In the genomic region with DNA sequence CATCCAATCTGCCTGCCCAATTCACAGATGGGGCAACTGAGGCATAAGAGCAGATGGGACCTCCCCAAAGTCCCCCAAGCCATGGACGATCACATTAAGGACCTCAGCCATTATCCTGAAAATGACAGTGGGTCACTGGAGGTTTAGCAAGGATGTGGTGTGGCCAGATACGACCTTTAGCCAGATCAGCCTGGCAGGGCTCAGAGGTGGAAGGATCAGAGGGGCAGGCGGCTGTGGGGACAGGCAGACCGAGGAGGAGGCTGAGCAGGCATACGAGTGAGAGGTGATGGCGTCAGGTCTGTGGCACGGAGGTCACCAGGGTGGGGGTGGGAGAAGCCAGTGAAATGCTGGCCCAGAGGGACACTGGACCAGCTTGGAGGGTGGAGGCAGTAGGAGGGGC, we compare ENCODE assay signal across 21 cellular contexts. TPM values are rescaled to one million over a fixed set of nuclear protein-coding genes. Genes with fewer than 3 reads are reported as not detected.
A peak's percentile ranks its signal among the peaks of the same experiment; 100 is the strongest.
DNase-seq lines count a peak whose midpoint lies in the region; ATAC-seq, FAIRE-seq and TF ChIP-seq lines count a peak whose summit lies in the region.
"Had no signal": no experiment of that assay in that cellular context is flagged by ENCODE, and none has a peak within 500 bp of the region (broad histone marks: within the 10 kb centered on the region; RNA-seq: fewer than 3 reads in every experiment).

No MANE protein-coding gene starts in this region.

- H3K79me2 ChIP-seq in HepG2 (ENCODE audit: insufficient read depth, low read length) (no peaks in the 10 kb centered on the region), mammary epithelial cell (ENCODE audit: insufficient read depth, low read length) (no peaks in the 10 kb centered on the region)

- no peaks in the 10 kb centered on the region for H3K9me3 ChIP-seq in HepG2 (ENCODE audit: low read length)
- no peaks in the 10 kb centered on the region for H3K9me3 ChIP-seq in mammary epithelial cell (replicated peaks; ENCODE audit: insufficient read depth, low read length)
- H3K9me3 ChIP-seq: adrenal gland, gastrocnemius medialis, spleen had no signal

- no peaks in the 10 kb centered on the region for H3K36me3 ChIP-seq in HepG2 (replicated peaks in 1 of 2; ENCODE audit: control insufficient read depth in 1 of 2, insufficient read depth in 2 of 2, low read length in 2 of 2)
- no peaks in the 10 kb centered on the region for H3K36me3 ChIP-seq in mammary epithelial cell (ENCODE audit: insufficient read depth, low read length)
- H3K36me3 ChIP-seq: adrenal gland, gastrocnemius medialis had no signal

- no peak overlapping the region for H3K4me3 ChIP-seq in HepG2 (replicated peaks in 1 of 3; ENCODE audit: insufficient read depth in 1 of 3, low read depth in 2 of 3, low read length in 3 of 3)
- H3K4me3 ChIP-seq in mammary epithelial cell (replicated peaks in 1 of 3; ENCODE audit: insufficient read depth in 1 of 3, low read depth in 2 of 3, low read length in 3 of 3): no peak overlapping the region
- H3K4me3 ChIP-seq: adrenal gland, gastrocnemius medialis, K562, PC-9, spleen had no signal

- H3K27ac Mint-ChIP-seq in activated naive CD4-positive, alpha-beta T cell treated with anti-CD3 and anti-CD28 coated beads, Interleukin-2, amount 10 ng/mL, durations not matched to agents 7 days and 5 days: peak overlapping the region; percentile 98
- peak overlapping the region; percentile 100 for H3K27ac Mint-ChIP-seq in activated CD8-positive, alpha-beta T cell treated with anti-CD3 and anti-CD28 coated beads, Interleukin-2, amount 10 ng/mL, durations not matched to agents 7 days and 5 days
- no peak overlapping the region for H3K27ac Mint-ChIP-seq in endothelial cell (ENCODE audit: unreplicated experiment)

- BruUV-seq in HepG2 (replicated peaks; lab: Mats Ljungman, UMichigan): no TSS peak
- BruUV-seq in mammary epithelial cell (replicated peaks; lab: Mats Ljungman, UMichigan): no TSS peak

- no peak overlapping the region for H3K4me3 Mint-ChIP-seq in activated naive CD4-positive, alpha-beta T cell treated with anti-CD3 and anti-CD28 coated beads, Interleukin-2, amount 10 ng/mL, durations not matched to agents 7 days and 5 days
- H3K4me3 Mint-ChIP-seq in activated CD8-positive, alpha-beta T cell treated with anti-CD3 and anti-CD28 coated beads, Interleukin-2, amount 10 ng/mL, durations not matched to agents 7 days and 5 days: no peak overlapping the region
- no peak overlapping the region for H3K4me3 Mint-ChIP-seq in endothelial cell (ENCODE audit: unreplicated experiment)

- TF ChIP-seq RAD21 in HepG2 (CRISPR knock-in tag; IDR thresholded peaks at IDR 0.05): no peak

- H3K9me3 Mint-ChIP-seq in activated naive CD4-positive, alpha-beta T cell treated with anti-CD3 and anti-CD28 coated beads, Interleukin-2, amount 10 ng/mL, durations not matched to agents 7 days and 5 days: no peaks in the 10 kb centered on the region
- H3K9me3 Mint-ChIP-seq in activated CD8-positive, alpha-beta T cell treated with anti-CD3 and anti-CD28 coated beads, Interleukin-2, amount 10 ng/mL, durations not matched to agents 7 days and 5 days (ENCODE audit: insufficient read depth): no peaks in the 10 kb centered on the region
- H3K9me3 Mint-ChIP-seq in endothelial cell (ENCODE audit: unreplicated experiment): no peaks in the 10 kb centered on the region

- no peak for DNase-seq in activated naive CD4-positive, alpha-beta T cell treated with anti-CD3 and anti-CD28 coated beads, Interleukin-2, amount 10 ng/mL, durations not matched to agents 7 days and 5 days
- no peak for DNase-seq in activated naive CD4-positive, alpha-beta T cell (lab: John Stamatoyannopoulos, UW)
- DNase-seq in activated CD8-positive, alpha-beta T cell treated with anti-CD3 and anti-CD28 coated beads, Interleukin-2, amount 10 ng/mL, durations not matched to agents 7 days and 5 days: no peak
- no peak for DNase-seq in HepG2 (ENCODE audit: low spot score)
- no peak for DNase-seq in mammary epithelial cell
- no peak for DNase-seq in mesenteric fat pad (ENCODE audit: low spot score)
- DNase-seq in endothelial cell (ENCODE audit: low spot score): no peak
- DNase-seq: adrenal gland; dermis blood vessel endothelial cell; DMS79 treated with DMSO at 0.1 percent for 48 hours; erythroblast; gastrocnemius medialis; NCI-H187; NCI-H226; occipital lobe; PC-9; retina; SIG-M5; spleen; stimulated activated CD4-positive, alpha-beta T cell treated with anti-CD3 and anti-CD28 coated beads, Interleukin-4, amount 100 ng/mL, for 4 hours had no signal

- TF ChIP-seq CTCF in HepG2 (CRISPR knock-in tag; IDR thresholded peaks at IDR 0.05) (no peak), mammary epithelial cell (conservative IDR thresholded peaks at IDR 0.05 in 1 of 2, IDR thresholded peaks at IDR 0.05 in 1 of 2; ENCODE audit: extremely low read depth in 1 of 2, insufficient read depth in 1 of 2, low read depth in 1 of 2, low read length in 2 of 2) (no peak), endothelial cell (IDR thresholded peaks at IDR 0.05; ENCODE audit: unreplicated experiment) (no peak)

- intact Hi-C loops in HepG2 (cut with micrococcal nuclease; ENCODE audit: unreplicated experiment): no loop called here
- intact Hi-C loops in mammary epithelial cell (cut with micrococcal nuclease): no loop called here

- peaks cover 75% of the 10 kb centered on the region for H3K4me1 Mint-ChIP-seq in activated naive CD4-positive, alpha-beta T cell treated with anti-CD3 and anti-CD28 coated beads, Interleukin-2, amount 10 ng/mL, durations not matched to agents 7 days and 5 days
- peaks cover 82% of the 10 kb centered on the region for H3K4me1 Mint-ChIP-seq in activated CD8-positive, alpha-beta T cell treated with anti-CD3 and anti-CD28 coated beads, Interleukin-2, amount 10 ng/mL, durations not matched to agents 7 days and 5 days (ENCODE audit: low read depth)
- peaks cover 14% of the 10 kb centered on the region for H3K4me1 Mint-ChIP-seq in endothelial cell (ENCODE audit: unreplicated experiment)

- H3K4me2 ChIP-seq in HepG2 (ENCODE audit: low read depth, low read length): no peak overlapping the region
- H3K4me2 ChIP-seq in mammary epithelial cell (ENCODE audit: insufficient read depth, low read depth, low read length): no peak overlapping the region
- H3K4me2 ChIP-seq: PC-9 had no signal

- in situ Hi-C loops in HepG2 (cut with HindIII; ENCODE audit: extremely low pct_ligation_motif_present, low pct_unique_long_range_greater_than_20kb): no loop called here
- in situ Hi-C loops in mammary epithelial cell (cut with MboI; ENCODE audit: low sequenced_read_pairs in 2 of 2): no loop called here

- dilution Hi-C loops in mammary epithelial cell (cut with HindIII; ENCODE audit: low sequenced_read_pairs): loop anchor here (5.0 to 10.0 kb wide), 3 partner anchors 49 to 99 kb away; no protein-coding TSS in a partner anchor

- FAIRE-seq in HepG2 (lab: Jason Lieb, UNC): no peak
- FAIRE-seq: K562 had no signal

- TF ChIP-seq EP300 in HepG2 (IDR thresholded peaks at IDR 0.05; ENCODE audit: low read depth in 2 of 2, low read length in 2 of 2) (no peak), HepG2 (CRISPR knock-in tag; IDR thresholded peaks at IDR 0.05; ENCODE audit: borderline replicate concordance) (no peak)

- 12% methylated on average over 5 of the region's 7 CpGs for WGBS in HepG2 (ENCODE audit: low lambda C conversion rate)
- 84% methylated on average over 6 of the region's 7 CpGs for WGBS in mammary epithelial cell (ENCODE audit: low coverage, missing lambda C conversion rate)

- no peaks in the 10 kb centered on the region for H3K27me3 Mint-ChIP-seq in activated naive CD4-positive, alpha-beta T cell treated with anti-CD3 and anti-CD28 coated beads, Interleukin-2, amount 10 ng/mL, durations not matched to agents 7 days and 5 days
- no peaks in the 10 kb centered on the region for H3K27me3 Mint-ChIP-seq in activated CD8-positive, alpha-beta T cell treated with anti-CD3 and anti-CD28 coated beads, Interleukin-2, amount 10 ng/mL, durations not matched to agents 7 days and 5 days (ENCODE audit: low read depth)
- H3K27me3 Mint-ChIP-seq in endothelial cell (ENCODE audit: unreplicated experiment): peaks cover 1% of the 10 kb centered on the region

- H3K27ac ChIP-seq in HepG2 (ENCODE audit: extremely low read length, insufficient read depth, low read length) (no peak overlapping the region), mammary epithelial cell (ENCODE audit: insufficient read depth, low read depth, low read length) (no peak overlapping the region)
- H3K27ac ChIP-seq: adrenal gland, gastrocnemius medialis, PC-9 had no signal

- H4K20me1 ChIP-seq in HepG2 (ENCODE audit: insufficient read depth, low read length) (no peaks in the 10 kb centered on the region), mammary epithelial cell (ENCODE audit: insufficient read depth, low read length) (no peaks in the 10 kb centered on the region)

- CTCF ChIA-PET in activated naive CD4-positive, alpha-beta T cell treated with anti-CD3 and anti-CD28 coated beads, Interleukin-2, amount 10 ng/mL, durations not matched to agents 7 days and 5 days (lab: Charles Lee): interaction anchor here (1.8 to 12.3 kb wide), 4 partner anchors 25 to 76 kb away, joined by 5 to 103 read pairs (median 22); partner anchors contain the start of gene IL2RB
- CTCF ChIA-PET in activated CD8-positive, alpha-beta T cell treated with anti-CD3 and anti-CD28 coated beads, Interleukin-2, amount 10 ng/mL, durations not matched to agents 7 days and 5 days (lab: Charles Lee): interaction anchor here (1.1 to 9.9 kb wide), 9 partner anchors 27 to 77 kb away, joined by 3 to 135 read pairs (median 6); partner anchors contain the start of gene IL2RB
- CTCF ChIA-PET in HepG2 (lab: Yijun Ruan, JAX; ENCODE audit: low intra/inter-chr PET ratio, low total read pairs): no interaction called here
- CTCF ChIA-PET in mammary epithelial cell (lab: Charles Lee; ENCODE audit: low non-redundant PET): no interaction called here

- H2AFZ ChIP-seq in HepG2 (ENCODE audit: low read length) (no peak overlapping the region), mammary epithelial cell (ENCODE audit: low read depth, low read length) (no peak overlapping the region)
- H2AFZ ChIP-seq: PC-9 had no signal

- H3K27me3 ChIP-seq in HepG2 (ENCODE audit: control insufficient read depth in 1 of 2, insufficient read depth in 2 of 2, low read length in 2 of 2): peaks cover 3 to 37% of the 10 kb centered on the region in 2 experiments; a peak in 4 of 5 replicates
- no peaks in the 10 kb centered on the region for H3K27me3 ChIP-seq in mammary epithelial cell (ENCODE audit: insufficient read depth, low read length)
- H3K27me3 ChIP-seq: adrenal gland had no signal

- peaks cover 39% of the 10 kb centered on the region for H3K36me3 Mint-ChIP-seq in activated naive CD4-positive, alpha-beta T cell treated with anti-CD3 and anti-CD28 coated beads, Interleukin-2, amount 10 ng/mL, durations not matched to agents 7 days and 5 days
- peaks cover 66% of the 10 kb centered on the region for H3K36me3 Mint-ChIP-seq in activated CD8-positive, alpha-beta T cell treated with anti-CD3 and anti-CD28 coated beads, Interleukin-2, amount 10 ng/mL, durations not matched to agents 7 days and 5 days (ENCODE audit: low read depth)
- H3K36me3 Mint-ChIP-seq in endothelial cell (ENCODE audit: low read depth, unreplicated experiment): no peaks in the 10 kb centered on the region

- POLR2A ChIA-PET in activated CD8-positive, alpha-beta T cell treated with anti-CD3 and anti-CD28 coated beads, Interleukin-2, amount 10 ng/mL, durations not matched to agents 7 days and 5 days (lab: Charles Lee): interaction anchor here (1.4 to 8.7 kb wide), 8 partner anchors 20 to 347 kb away, joined by 3 to 99 read pairs (median 14); partner anchors contain the start of genes IFT27 and IL2RB
- POLR2A ChIA-PET in HepG2 (lab: Yijun Ruan, JAX): no interaction called here

- no peak for TF ChIP-seq POLR2A in HepG2 (IDR thresholded peaks at IDR 0.05; ENCODE audit: insufficient read depth in 1 of 2, low read depth in 2 of 2, low read length in 2 of 2)

- H3K9ac ChIP-seq in HepG2 (ENCODE audit: insufficient read depth, low read depth, low read length): no peak overlapping the region
- no peak overlapping the region for H3K9ac ChIP-seq in mammary epithelial cell (ENCODE audit: insufficient read depth, low read length)

- H3K4me1 ChIP-seq in HepG2 (ENCODE audit: insufficient read depth, low read length) (peaks cover 17% of the 10 kb centered on the region), mammary epithelial cell (ENCODE audit: insufficient read depth, low read length) (peaks cover 13% of the 10 kb centered on the region)
- H3K4me1 ChIP-seq: adrenal gland, gastrocnemius medialis had no signal

- ATAC-seq in activated CD8-positive, alpha-beta T cell treated with anti-CD3 and anti-CD28 coated beads, Interleukin-2, amount 10 ng/mL, durations not matched to agents 7 days and 5 days: no peak
- ATAC-seq in HepG2: no peak
- ATAC-seq: gastrocnemius medialis, K562 had no signal

RNA-seq across cellular contexts. Expression of gene TMPRSS6, which starts 14.1 kb away (rescaled TPM):
- 1 to 10 TPM; 1.1 TPM for total RNA-seq in activated CD8-positive, alpha-beta T cell treated with anti-CD3 and anti-CD28 coated beads, Interleukin-2, amount 10 ng/mL, durations not matched to agents 7 days and 5 days
- total RNA-seq in HepG2 (2016; rRNA removed; fragmentation: Illumina TruSeq; extraction: Trizol): 1.5 and 4.2 TPM in 2 replicates
- 1.1 and 1.5 TPM in 2 replicates for total RNA-seq in HepG2 (2016; cell fraction: cytosol; rRNA removed; fragmentation: Illumina TruSeq; extraction: Trizol; ENCODE audit: low read depth)
- total RNA-seq in HepG2 (2016; cell fraction: insoluble cytoplasmic fraction; rRNA removed; fragmentation: Illumina TruSeq; extraction: Trizol): 1.5 and 5.2 TPM in 2 replicates
- total RNA-seq in HepG2 (2016; cell fraction: membrane; rRNA removed; fragmentation: Illumina TruSeq; extraction: Trizol): 1.7 and 2.7 TPM in 2 replicates
- total RNA-seq in HepG2 (2016; cell fraction: nucleus; rRNA removed; fragmentation: Illumina TruSeq; extraction: Trizol): 5.1 and 6.1 TPM in 2 replicates
- 4.8 and 8.5 TPM in 2 replicates for polyA plus RNA-seq in HepG2 (2011; rRNA removed)
- polyA plus RNA-seq in HepG2 (2011; cell fraction: cytosol; rRNA removed): 5.4 and 5.9 TPM in 2 replicates
- polyA plus RNA-seq in HepG2 (2011; cell fraction: nucleus; rRNA removed): 16.8 and 19.4 TPM in 2 replicates
- polyA plus RNA-seq in HepG2 (2012): 4.2 and 6.4 TPM in 2 replicates
- 1.7 TPM in 2 replicates for polyA plus RNA-seq in HepG2 (2016; cell fraction: cytosol; fragmentation: Illumina TruSeq; extraction: Trizol; ENCODE audit: low read depth)
- polyA plus RNA-seq in HepG2 (2016; cell fraction: insoluble cytoplasmic fraction; fragmentation: Illumina TruSeq; extraction: Trizol; ENCODE audit: low read depth): 2.3 and 2.6 TPM in 2 replicates
- 2.4 and 3.1 TPM in 2 replicates for polyA plus RNA-seq in HepG2 (2016; cell fraction: membrane; fragmentation: Illumina TruSeq; extraction: Trizol; ENCODE audit: low read depth)
- 10.0 and 11.5 TPM in 2 replicates for polyA plus RNA-seq in HepG2 (2016; cell fraction: nucleus; fragmentation: Illumina TruSeq; extraction: Trizol; ENCODE audit: insufficient read depth, low read depth)
- 6.6 TPM in 1 of 2 replicates, not detected in the other for polyA minus RNA-seq in HepG2 (2011; rRNA and poly(A)+ RNA removed; ENCODE audit: low replicate concordance)
- 1.1 and 1.9 TPM in 2 replicates for polyA minus RNA-seq in HepG2 (2011; cell fraction: cytosol; rRNA and poly(A)+ RNA removed)
- 4.0 and 5.2 TPM in 2 replicates for polyA minus RNA-seq in HepG2 (2011; cell fraction: nucleus; rRNA and poly(A)+ RNA removed)
- not detected for total RNA-seq in mammary epithelial cell
- polyA plus RNA-seq in mammary epithelial cell: not detected
- not detected for polyA minus RNA-seq in mammary epithelial cell
- not detected for total RNA-seq in mesenteric fat pad
- total RNA-seq in endothelial cell (ENCODE audit: unreplicated experiment): not detected
- total RNA-seq: dermis blood vessel endothelial cell, K562, occipital lobe had no signal

RNA-seq across cellular contexts. Expression of gene IL2RB, which starts 26.1 kb away (rescaled TPM):
- total RNA-seq in activated CD8-positive, alpha-beta T cell treated with anti-CD3 and anti-CD28 coated beads, Interleukin-2, amount 10 ng/mL, durations not matched to agents 7 days and 5 days: 100 to 1,000 TPM; 202 to 213 TPM
- not detected in 2 replicates for total RNA-seq in HepG2 (2016; rRNA removed; fragmentation: Illumina TruSeq; extraction: Trizol)
- not detected in 2 replicates for total RNA-seq in HepG2 (2016; cell fraction: cytosol; rRNA removed; fragmentation: Illumina TruSeq; extraction: Trizol; ENCODE audit: low read depth)
- not detected in 2 replicates for total RNA-seq in HepG2 (2016; cell fraction: insoluble cytoplasmic fraction; rRNA removed; fragmentation: Illumina TruSeq; extraction: Trizol)
- not detected in 2 replicates for total RNA-seq in HepG2 (2016; cell fraction: membrane; rRNA removed; fragmentation: Illumina TruSeq; extraction: Trizol)
- not detected in 2 replicates for total RNA-seq in HepG2 (2016; cell fraction: nucleus; rRNA removed; fragmentation: Illumina TruSeq; extraction: Trizol)
- 0.05 TPM in 1 of 2 replicates, not detected in the other for polyA plus RNA-seq in HepG2 (2011; rRNA removed)
- polyA plus RNA-seq in HepG2 (2011; cell fraction: cytosol; rRNA removed): 0.10 TPM in 1 of 2 replicates, not detected in the other
- polyA plus RNA-seq in HepG2 (2011; cell fraction: nucleus; rRNA removed): 0.09 TPM in 1 of 2 replicates, not detected in the other
- polyA plus RNA-seq in HepG2 (2012): 0.03 TPM in 1 of 2 replicates, not detected in the other
- not detected in 2 replicates for polyA plus RNA-seq in HepG2 (2016; cell fraction: cytosol; fragmentation: Illumina TruSeq; extraction: Trizol; ENCODE audit: low read depth)
- not detected in 2 replicates for polyA plus RNA-seq in HepG2 (2016; cell fraction: insoluble cytoplasmic fraction; fragmentation: Illumina TruSeq; extraction: Trizol; ENCODE audit: low read depth)
- polyA plus RNA-seq in HepG2 (2016; cell fraction: membrane; fragmentation: Illumina TruSeq; extraction: Trizol; ENCODE audit: low read depth): not detected in 2 replicates
- polyA plus RNA-seq in HepG2 (2016; cell fraction: nucleus; fragmentation: Illumina TruSeq; extraction: Trizol; ENCODE audit: insufficient read depth, low read depth): not detected in 2 replicates
- 0.06 TPM in 1 of 2 replicates, not detected in the other for polyA minus RNA-seq in HepG2 (2011; rRNA and poly(A)+ RNA removed; ENCODE audit: low replicate concordance)
- not detected in 2 replicates for polyA minus RNA-seq in HepG2 (2011; cell fraction: cytosol; rRNA and poly(A)+ RNA removed)
- polyA minus RNA-seq in HepG2 (2011; cell fraction: nucleus; rRNA and poly(A)+ RNA removed): not detected in 2 replicates
- total RNA-seq in mammary epithelial cell: under 1 TPM; 0.40 to 0.50 TPM
- polyA plus RNA-seq in mammary epithelial cell: 0.05 TPM
- not detected for polyA minus RNA-seq in mammary epithelial cell
- total RNA-seq in mesenteric fat pad: 1.7 TPM
- 0.51 TPM for total RNA-seq in endothelial cell (ENCODE audit: unreplicated experiment)
- total RNA-seq: dermis blood vessel endothelial cell, occipital lobe had no signal

Comparison
In these comparisons a context has a peak if more than half of its experiments do, and no peak if none do; other contexts are left out.
1. RNA of gene IL2RB, which starts 26.1 kb away (total RNA-seq): 202 to 213 TPM in activated CD8-positive, alpha-beta T cell treated with anti-CD3 and anti-CD28 coated beads, Interleukin-2, amount 10 ng/mL, durations not matched to agents 7 days and 5 days; 1.7 TPM in mesenteric fat pad (single experiment), 0.51 TPM in endothelial cell (single experiment), 0.40 to 0.50 TPM in mammary epithelial cell and not detected in HepG2; every median in the first group is over 10 times any median in the second.
2. CTCF ChIA-PET loops: an anchor here in activated naive CD4-positive, alpha-beta T cell treated with anti-CD3 and anti-CD28 coated beads, Interleukin-2, amount 10 ng/mL, durations not matched to agents 7 days and 5 days (1.8 to 12.3 kb wide) and activated CD8-positive, alpha-beta T cell treated with anti-CD3 and anti-CD28 coated beads, Interleukin-2, amount 10 ng/mL, durations not matched to agents 7 days and 5 days (1.1 to 9.9 kb wide); none called in HepG2 and mammary epithelial cell.